ENCODE assay signal across 15 cellular contexts in the genomic region with DNA sequence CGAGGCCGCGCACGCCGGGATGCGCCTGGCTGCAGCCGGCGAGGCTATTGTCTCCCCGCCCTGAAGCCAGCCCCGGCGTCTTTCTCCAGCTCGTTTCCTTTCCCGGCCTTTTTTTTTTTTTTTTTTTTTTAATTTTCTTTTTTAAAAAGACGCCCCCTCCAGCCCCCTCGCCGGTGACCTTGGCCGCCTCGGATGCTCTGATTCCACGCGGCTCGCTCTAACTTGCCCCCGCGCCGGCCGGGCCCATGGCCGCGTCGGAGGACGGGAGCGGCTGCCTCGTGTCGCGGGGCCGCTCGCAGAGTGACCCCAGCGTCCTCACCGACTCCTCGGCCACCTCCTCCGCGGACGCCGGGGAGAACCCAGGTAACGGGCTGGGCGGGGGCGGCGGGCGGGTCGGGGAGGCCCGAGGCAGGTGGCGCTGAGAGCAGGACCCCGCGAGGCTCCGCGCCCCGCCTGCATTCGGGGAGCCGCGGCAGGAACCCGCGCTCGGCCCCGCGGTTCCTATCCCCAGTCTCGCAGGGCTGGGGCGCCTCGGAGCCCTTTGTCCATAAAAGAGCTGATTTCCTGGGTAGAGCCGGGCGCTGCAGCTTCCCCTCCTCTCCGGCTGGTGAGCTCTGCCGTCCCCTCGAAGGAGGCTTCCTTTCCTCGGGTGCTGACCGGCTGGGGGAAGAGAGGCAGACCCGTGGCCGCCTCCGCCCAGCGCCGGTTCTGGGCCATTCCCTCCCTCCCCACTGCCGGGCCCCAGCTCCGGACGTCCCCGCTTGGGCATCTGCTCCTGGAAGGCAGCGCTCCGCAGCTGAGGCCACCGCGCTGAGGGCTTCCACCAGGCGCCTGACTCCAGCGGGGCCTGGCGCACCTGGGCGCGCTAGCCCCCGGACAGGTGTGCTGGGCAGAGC. TPM values are rescaled to one million over a fixed set of nuclear protein-coding genes. Genes with fewer than 3 reads are reported as not detected.
DNase-seq lines count a peak whose midpoint lies in the region; ATAC-seq and TF ChIP-seq lines count a peak whose summit lies in the region.
"Had no signal": no experiment of that assay in that cellular context is flagged by ENCODE, and none has a peak within 500 bp of the region (broad histone marks: within the 10 kb centered on the region; RNA-seq: fewer than 3 reads in every experiment).

No MANE protein-coding gene starts in this region.

- H3K9ac ChIP-seq in iPS-18a (ENCODE audit: low read length), result peak overlapping the region; percentile 28

- ATAC-seq in HG03521 (IDR thresholded peaks at IDR 0.05; ENCODE audit: unreplicated experiment), result no peak

- H3K27ac ChIP-seq in cingulate gyrus (ENCODE audit: low read depth, low read length) (peak overlapping the region; percentile 91), iPS-18a (ENCODE audit: low read length) (no peak overlapping the region), suprapubic skin (no peak overlapping the region)
- H3K27ac ChIP-seq: prostate gland had no signal

- H3K27me3 ChIP-seq in iPS-18a (ENCODE audit: control insufficient read depth, insufficient read depth, low read length), result peaks cover 89% of the 10 kb centered on the region
- H3K27me3 ChIP-seq in suprapubic skin, result peaks cover 95% of the 10 kb centered on the region

- 11% methylated on average over 18 of the region's 92 CpGs for WGBS in suprapubic skin

- no peaks in the 10 kb centered on the region for H3K4me1 ChIP-seq in iPS-18a (ENCODE audit: control insufficient read depth, low read depth, low read length)
- H3K4me1 ChIP-seq in suprapubic skin, result peaks cover 11% of the 10 kb centered on the region
- H3K4me1 ChIP-seq: HAP-1, prostate gland had no signal

- H3K4me3 ChIP-seq in iPS-18a (ENCODE audit: low read length) (peak overlapping the region; percentile 42), suprapubic skin (peak overlapping the region; percentile 26)
- H3K4me3 ChIP-seq: HAP-1, prostate gland had no signal

- H3K9me3 ChIP-seq in iPS-18a (ENCODE audit: control insufficient read depth, low read depth, low read length) (no peaks in the 10 kb centered on the region), suprapubic skin (no peaks in the 10 kb centered on the region)
- H3K9me3 ChIP-seq: HAP-1, prostate gland had no signal

- TF ChIP-seq POLR2A in suprapubic skin (IDR thresholded peaks at IDR 0.05), result no peak

- no peaks in the 10 kb centered on the region for H3K36me3 ChIP-seq in iPS-18a (ENCODE audit: control insufficient read depth, low read depth, low read length)
- no peaks in the 10 kb centered on the region for H3K36me3 ChIP-seq in suprapubic skin
- H3K36me3 ChIP-seq: HAP-1, prostate gland had no signal

- DNase-seq in DMS153 treated with DMSO at 0.1 percent for 48 hours (lab: John Stamatoyannopoulos, UW; ENCODE audit: unreplicated experiment), result peak; percentile 24
- DNase-seq in DMS153 (lab: John Stamatoyannopoulos, UW), result no peak
- no peak for DNase-seq in suprapubic skin (ENCODE audit: low spot score in 2 of 2)
- DNase-seq in stimulated activated naive CD4-positive, alpha-beta T cell (lab: John Stamatoyannopoulos, UW), result no peak
- DNase-seq in GOT3 (lab: John Stamatoyannopoulos, UW), result no peak
- DNase-seq: 8988T; activated naive CD8-positive, alpha-beta T cell treated with anti-CD3 and anti-CD28 coated beads, Interleukin-2, amount 10 ng/mL, durations not matched to agents 7 days and 5 days; GF-D8 had no signal

- no peak for TF ChIP-seq EP300 in suprapubic skin (IDR thresholded peaks at IDR 0.05)

- no peak for TF ChIP-seq CTCF in suprapubic skin (IDR thresholded peaks at IDR 0.05)

RNA-seq across cellular contexts. Expression of gene PHACTR3, which starts 0.7 kb away (rescaled TPM):
- 10 to 100 TPM in 2 of 4 donors, 1 to 10 TPM in 2; 2.4 to 12.8 (median 9.7) TPM for total RNA-seq in suprapubic skin
- total RNA-seq: activated CD8-positive, alpha-beta memory T cell treated with anti-CD3 and anti-CD28 coated beads for 36 hours; activated naive CD8-positive, alpha-beta T cell treated with anti-CD3 and anti-CD28 coated beads, Interleukin-2, amount 10 ng/mL, durations not matched to agents 7 days and 5 days; T-helper 1 cell treated with Interleukin-12 subunit alpha and Interleukin-12 subunit beta and Interleukin-4 antibody, amounts not matched to agents 30 ng/mL and 1 ng/mL, for 36 hours had no signal
